Comparison of ENCODE assay signal across 31 cellular contexts in genomic region chr2:215590353-215590752, GRCh38.
DNase-seq lines count a peak whose midpoint lies in the region; ATAC-seq and TF ChIP-seq lines count a peak whose summit lies in the region.
"Had no signal": no experiment of that assay in that cellular context is flagged by ENCODE, and none has a peak within 500 bp of the region (broad histone marks: within the 10 kb centered on the region; RNA-seq: fewer than 3 reads in every experiment).

No MANE protein-coding gene starts in this region.

- peaks cover 34% of the 10 kb centered on the region for H3K4me1 Mint-ChIP-seq in HFFc6 (ENCODE audit: low read depth)
- H3K4me1 Mint-ChIP-seq: IgD-negative memory B cell, WTC11 had no signal

- no peak overlapping the region for H3K4me2 ChIP-seq in hepatocyte

- H2AFZ ChIP-seq in hepatocyte: no peak overlapping the region

- H3K36me3 ChIP-seq in hepatocyte (replicated peaks; ENCODE audit: insufficient read depth, low read depth): no peaks in the 10 kb centered on the region
- H3K36me3 ChIP-seq: gastrocnemius medialis, sigmoid colon had no signal

- no peaks in the 10 kb centered on the region; the same call in 1 of the 2 replicates for H3K27me3 Mint-ChIP-seq in HFFc6 (ENCODE audit: insufficient read depth)
- H3K27me3 Mint-ChIP-seq: effector memory CD8-positive, alpha-beta T cell; IgD-negative memory B cell; progenitor cell of endocrine pancreas had no signal

- ATAC-seq in HG02678 (IDR thresholded peaks at IDR 0.05; ENCODE audit: unreplicated experiment): no peak
- ATAC-seq: effector memory CD8-positive, alpha-beta T cell; esophagus mucosa; gastrocnemius medialis; left lobe of liver; WTC11 had no signal

- H3K27ac ChIP-seq in hepatocyte: no peak overlapping the region
- H3K27ac ChIP-seq: coronary artery, gastrocnemius medialis, sigmoid colon had no signal

- H3K27ac Mint-ChIP-seq in HFFc6: no peak overlapping the region; the same call in 1 of the 2 replicates
- H3K27ac Mint-ChIP-seq: IgD-negative memory B cell, progenitor cell of endocrine pancreas, WTC11 had no signal

- H3K4me3 ChIP-seq in foreskin fibroblast (ENCODE audit: low read depth in 1 of 2, low read length in 2 of 2): no peak overlapping the region
- H3K4me3 ChIP-seq in hepatocyte: no peak overlapping the region
- H3K4me3 ChIP-seq: coronary artery, gastrocnemius medialis, sigmoid colon had no signal

- 80% methylated on average over 3 of the region's 3 CpGs for WGBS in hepatocyte (ENCODE audit: low lambda C conversion rate, missing lambda C conversion rate)

- no peaks in the 10 kb centered on the region for H3K27me3 ChIP-seq in hepatocyte
- H3K27me3 ChIP-seq: gastrocnemius medialis, sigmoid colon had no signal

- H4K20me1 ChIP-seq in hepatocyte (ENCODE audit: insufficient read depth, poor library complexity, severe bottlenecking): no peaks in the 10 kb centered on the region

- H3K4me3 Mint-ChIP-seq in HFFc6: no peak overlapping the region
- H3K4me3 Mint-ChIP-seq: effector memory CD8-positive, alpha-beta T cell; IgD-negative memory B cell; WTC11 had no signal

- H3K4me1 ChIP-seq in hepatocyte (ENCODE audit: insufficient read depth): no peaks in the 10 kb centered on the region
- H3K4me1 ChIP-seq: gastrocnemius medialis had no signal

- H3K79me2 ChIP-seq in hepatocyte: no peaks in the 10 kb centered on the region

- H3K36me3 Mint-ChIP-seq in HFFc6 (ENCODE audit: low read depth): no peaks in the 10 kb centered on the region
- H3K36me3 Mint-ChIP-seq: IgD-negative memory B cell, WTC11 had no signal

- H3K9me3 ChIP-seq in hepatocyte (ENCODE audit: low read depth): no peaks in the 10 kb centered on the region
- H3K9me3 ChIP-seq: gastrocnemius medialis, sigmoid colon had no signal

- no peak for TF ChIP-seq CTCF in HFFc6 (IDR thresholded peaks at IDR 0.05)
- TF ChIP-seq CTCF in foreskin fibroblast (IDR thresholded peaks at IDR 0.05; ENCODE audit: low read depth, low read length): no peak
- TF ChIP-seq CTCF in hepatocyte (IDR thresholded peaks at IDR 0.05; ENCODE audit: poor library complexity): no peak

- H3K9me3 Mint-ChIP-seq in HFFc6: no peaks in the 10 kb centered on the region
- H3K9me3 Mint-ChIP-seq: effector memory CD8-positive, alpha-beta T cell; IgD-negative memory B cell; WTC11 had no signal

- no peaks in the 10 kb centered on the region for H3K9me2 ChIP-seq in hepatocyte (replicated peaks; ENCODE audit: insufficient read depth)

- DNase-seq in DMS 273 treated with DMSO at 0.1 percent for 48 hours (lab: John Stamatoyannopoulos, UW) (peak; percentile 33), HFFc6 (peak; percentile 24), NCI-H524 treated with DMSO at 0.1 percent for 48 hours (lab: John Stamatoyannopoulos, UW) (peak; percentile 9), foreskin fibroblast (peak; percentile 48 to 63), amniotic stem cell (lab: John Stamatoyannopoulos, UW) (no peak), hepatocyte (ENCODE audit: low spot score) (no peak), MV-4-11 (lab: John Stamatoyannopoulos, UW) (no peak)
- DNase-seq: activated naive CD4-positive, alpha-beta T cell treated with anti-CD3 and anti-CD28 coated beads, Interleukin-2, amount 50 U/mL, for 16 hours; amygdala; C1 segment of cervical spinal cord; COR-L47; effector memory CD8-positive, alpha-beta T cell; gastrocnemius medialis; GOT3; hippocampal formation; mesendoderm; NCI-H2081; NCI-H446 treated with DMSO at 0.1 percent for 48 hours; Right ventricle myocardium superior; sigmoid colon; stimulated activated CD4-positive, alpha-beta T cell treated with anti-CD3 and anti-CD28 coated beads, Interleukin-15, amount 100 ng/mL, for 24 hours; stimulated activated naive CD4-positive, alpha-beta T cell treated with Interleukin-2 at 50 U/mL for 16 hours; SW 1271; T1000 had no signal

Comparison
In these comparisons a context has a peak if more than half of its experiments do, and no peak if none do; other contexts are left out.
1. DNase-seq: peak in DMS 273 treated with DMSO at 0.1 percent for 48 hours (single experiment), HFFc6 (single experiment), NCI-H524 treated with DMSO at 0.1 percent for 48 hours (single experiment) and foreskin fibroblast (2 of 2); none in amniotic stem cell (single experiment), hepatocyte (single experiment) and MV-4-11 (single experiment).